In genomic region chr4:101265816-101266172, GRCh38 we compare ENCODE assay signal across 17 cellular contexts.
"Had no signal": no experiment of that assay in that cellular context is flagged by ENCODE, and none has a peak within 500 bp of the region (broad histone marks: within the 10 kb centered on the region; RNA-seq: fewer than 3 reads in every experiment).

No MANE protein-coding gene starts in this region.

- H3K4me3 Mint-ChIP-seq: activated CD4-positive, alpha-beta T cell treated with anti-CD3 and anti-CD28 coated beads, Interleukin-2, amount 10 ng/mL, durations not matched to agents 24 days and 14 days; activated naive CD8-positive, alpha-beta T cell treated with anti-CD3 and anti-CD28 coated beads, Interleukin-2, amount 10 ng/mL, durations not matched to agents 7 days and 5 days; activated T-helper 1 cell treated with anti-CD3 and anti-CD28 coated beads, Interleukin-12 subunit alpha, Interleukin-12 subunit beta, Interleukin-2, Interleukin-4 antibody, amounts not matched to agents 30 ng/mL and 10 ng/mL and 1 ng/mL, durations not matched to agents 14 hours and 24 hours and 36 hours; endodermal cell; nephron; stimulated activated naive CD8-positive, alpha-beta T cell treated with anti-CD3 and anti-CD28 coated beads, Interleukin-15, amount 100 ng/mL, for 72 hours; WTC11 had no signal

- H3K27ac Mint-ChIP-seq: activated CD4-positive, alpha-beta T cell treated with anti-CD3 and anti-CD28 coated beads, Interleukin-2, amount 10 ng/mL, durations not matched to agents 24 days and 14 days; activated naive CD8-positive, alpha-beta T cell treated with anti-CD3 and anti-CD28 coated beads, Interleukin-2, amount 10 ng/mL, durations not matched to agents 7 days and 5 days; activated T-helper 1 cell treated with anti-CD3 and anti-CD28 coated beads, Interleukin-12 subunit alpha, Interleukin-12 subunit beta, Interleukin-2, Interleukin-4 antibody, amounts not matched to agents 30 ng/mL and 10 ng/mL and 1 ng/mL, durations not matched to agents 14 hours and 24 hours and 36 hours; endodermal cell; nephron; stimulated activated naive CD8-positive, alpha-beta T cell treated with anti-CD3 and anti-CD28 coated beads, Interleukin-15, amount 100 ng/mL, for 72 hours; WTC11 had no signal

- ATAC-seq: psoas muscle; sciatic nerve; stimulated activated naive CD8-positive, alpha-beta T cell treated with anti-CD3 and anti-CD28 coated beads, Interleukin-15, amount 100 ng/mL, for 72 hours; upper lobe of right lung; WTC11 had no signal

- H3K9me3 ChIP-seq: psoas muscle, upper lobe of right lung had no signal

- DNase-seq: activated CD4-positive, alpha-beta T cell treated with anti-CD3 and anti-CD28 coated beads, Interleukin-2, amount 10 ng/mL, durations not matched to agents 24 days and 14 days; activated naive CD8-positive, alpha-beta T cell treated with anti-CD3 and anti-CD28 coated beads, Interleukin-2, amount 10 ng/mL, durations not matched to agents 7 days and 5 days; brain microvascular endothelial cell; cerebellar nuclear complex; endodermal cell; hippocampal formation; kidney; mesendoderm; psoas muscle; stimulated activated CD4-positive, alpha-beta T cell treated with anti-CD3 and anti-CD28 coated beads, Interleukin-1b, Interleukin-23, amount 100 ng/mL, for 48 hours; stimulated activated naive CD8-positive, alpha-beta T cell treated with anti-CD3 and anti-CD28 coated beads, Interleukin-15, amount 100 ng/mL, for 72 hours; T-helper 2 cell; upper lobe of right lung had no signal

- H3K27me3 Mint-ChIP-seq: activated naive CD8-positive, alpha-beta T cell treated with anti-CD3 and anti-CD28 coated beads, Interleukin-2, amount 10 ng/mL, durations not matched to agents 7 days and 5 days; stimulated activated naive CD8-positive, alpha-beta T cell treated with anti-CD3 and anti-CD28 coated beads, Interleukin-15, amount 100 ng/mL, for 72 hours had no signal

- H3K27ac ChIP-seq: brain microvascular endothelial cell, psoas muscle, upper lobe of right lung had no signal

- H3K4me3 ChIP-seq: psoas muscle, upper lobe of right lung had no signal

- FAIRE-seq: kidney had no signal

- H3K9me3 Mint-ChIP-seq: activated CD4-positive, alpha-beta T cell treated with anti-CD3 and anti-CD28 coated beads, Interleukin-2, amount 10 ng/mL, durations not matched to agents 24 days and 14 days; activated naive CD8-positive, alpha-beta T cell treated with anti-CD3 and anti-CD28 coated beads, Interleukin-2, amount 10 ng/mL, durations not matched to agents 7 days and 5 days; activated T-helper 1 cell treated with anti-CD3 and anti-CD28 coated beads, Interleukin-12 subunit alpha, Interleukin-12 subunit beta, Interleukin-2, Interleukin-4 antibody, amounts not matched to agents 30 ng/mL and 10 ng/mL and 1 ng/mL, durations not matched to agents 14 hours and 24 hours and 36 hours; endodermal cell; nephron; stimulated activated naive CD8-positive, alpha-beta T cell treated with anti-CD3 and anti-CD28 coated beads, Interleukin-15, amount 100 ng/mL, for 72 hours; WTC11 had no signal

- H3K36me3 ChIP-seq: brain microvascular endothelial cell, upper lobe of right lung had no signal

- H3K36me3 Mint-ChIP-seq: WTC11 had no signal

- H3K27me3 ChIP-seq: brain microvascular endothelial cell, upper lobe of right lung had no signal
